ENCODE assay signal across 18 cellular contexts in the genomic region with DNA sequence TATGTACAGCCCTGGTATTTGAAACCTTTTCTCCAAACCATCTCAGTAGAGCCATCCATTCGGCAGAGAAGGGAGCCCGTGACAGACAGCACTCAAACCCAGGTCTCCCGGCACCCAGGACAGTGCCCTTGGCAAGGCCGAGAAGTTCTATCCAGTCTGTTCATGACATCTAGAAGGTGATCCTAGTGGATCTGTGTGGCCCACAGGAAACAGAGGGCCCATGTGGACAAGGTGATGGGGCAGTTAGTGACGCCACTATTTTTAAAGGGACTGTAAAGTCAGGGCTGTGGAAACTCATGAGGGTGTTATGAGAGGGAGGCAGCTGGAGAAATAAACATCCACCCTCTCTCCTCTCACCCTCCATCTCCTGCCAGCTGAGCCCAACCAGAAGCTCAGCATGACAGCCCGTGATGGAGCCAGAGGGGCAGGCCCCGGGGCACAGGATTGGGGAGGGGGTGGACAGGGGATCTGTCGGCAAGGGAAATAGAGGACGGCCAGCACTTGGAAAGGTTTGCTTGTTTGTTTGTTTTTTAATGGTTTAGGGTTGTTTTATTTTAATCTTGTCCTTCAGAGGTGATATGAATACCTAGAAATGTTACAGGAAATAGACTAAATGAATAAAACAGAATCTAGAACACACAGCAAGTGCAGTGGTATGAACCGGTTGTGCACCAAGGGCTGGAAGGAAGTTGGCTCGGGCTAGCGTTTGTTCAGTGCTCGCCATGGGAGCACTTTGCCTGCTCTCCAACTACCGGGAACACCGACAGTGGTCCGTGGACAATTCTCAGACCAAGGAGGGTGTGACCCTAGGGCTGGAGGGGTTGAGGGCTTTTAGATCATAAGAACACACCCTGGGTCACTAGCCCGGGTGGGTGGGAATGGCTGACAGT. TPM values are rescaled to one million over a fixed set of nuclear protein-coding genes. Genes with fewer than 3 reads are reported as not detected.
DNase-seq lines count a peak whose midpoint lies in the region; ATAC-seq, FAIRE-seq and TF ChIP-seq lines count a peak whose summit lies in the region.
"Had no signal": no experiment of that assay in that cellular context is flagged by ENCODE, and none has a peak within 500 bp of the region (broad histone marks: within the 10 kb centered on the region; RNA-seq: fewer than 3 reads in every experiment).

No MANE protein-coding gene starts in this region.

- H3K27ac ChIP-seq in HEK293 (ENCODE audit: extremely low read depth, low read depth, low read length) (no peak overlapping the region), right atrium auricular region (peak overlapping the region; percentile 82)
- H3K27ac ChIP-seq: HL-60 had no signal

- ATAC-seq in HG03521 (IDR thresholded peaks at IDR 0.05; ENCODE audit: unreplicated experiment) = no peak
- ATAC-seq in HG02798 (IDR thresholded peaks at IDR 0.05; ENCODE audit: poor library complexity, unreplicated experiment) = no peak
- ATAC-seq: Panc1 had no signal

- no peaks in the 10 kb centered on the region for H3K27me3 Mint-ChIP-seq in dendritic cell treated with granulocyte-macrophage colony-stimulating factor and Interleukin-4, amounts not matched to agents 40 ng/mL and 50 ng/mL, for 4 days

- intact Hi-C loops in dendritic cell treated with granulocyte-macrophage colony-stimulating factor and Interleukin-4, amounts not matched to agents 40 ng/mL and 50 ng/mL, for 4 days (cut with micrococcal nuclease) = no loop called here

- no peak for DNase-seq in right atrium auricular region (ENCODE audit: low spot score)
- peak; percentile 20 for DNase-seq in retina
- DNase-seq in GM12892 (ENCODE audit: insufficient read length) = no peak
- DNase-seq: AML-193, DMS79, H7, NCI-H1105 treated with DMSO at 0.1 percent for 48 hours, NCI-H1694 treated with DMSO at 0.1 percent for 48 hours, NCI-H2107, NCI-H226, NCI-H524 treated with DMSO at 0.1 percent for 48 hours had no signal

- H3K36me3 Mint-ChIP-seq in dendritic cell treated with granulocyte-macrophage colony-stimulating factor and Interleukin-4, amounts not matched to agents 40 ng/mL and 50 ng/mL, for 4 days (ENCODE audit: low read depth) = no peaks in the 10 kb centered on the region

- no peak overlapping the region for H3K4me3 Mint-ChIP-seq in dendritic cell treated with granulocyte-macrophage colony-stimulating factor and Interleukin-4, amounts not matched to agents 40 ng/mL and 50 ng/mL, for 4 days

- no peaks in the 10 kb centered on the region for H3K27me3 ChIP-seq in right atrium auricular region

- peak overlapping the region; percentile 14 for H3K27ac Mint-ChIP-seq in dendritic cell treated with granulocyte-macrophage colony-stimulating factor and Interleukin-4, amounts not matched to agents 40 ng/mL and 50 ng/mL, for 4 days

- peaks cover 2% of the 10 kb centered on the region for H3K9me3 Mint-ChIP-seq in dendritic cell treated with granulocyte-macrophage colony-stimulating factor and Interleukin-4, amounts not matched to agents 40 ng/mL and 50 ng/mL, for 4 days

- H3K9me3 ChIP-seq in HEK293 (ENCODE audit: control insufficient read depth, insufficient read depth, low read depth, low read length) (no peaks in the 10 kb centered on the region), right atrium auricular region (no peaks in the 10 kb centered on the region)

- H3K4me1 ChIP-seq in HEK293 (ENCODE audit: control insufficient read depth, insufficient read depth, low read length) (no peaks in the 10 kb centered on the region), right atrium auricular region (peaks cover 0 to 32% of the 10 kb centered on the region in 2 donors)

- TF ChIP-seq POLR2A in GM12892 (IDR thresholded peaks at IDR 0.05; ENCODE audit: low read depth, low read length) = no peak

- no peak for FAIRE-seq in GM12892 (lab: Jason Lieb, UNC)
- FAIRE-seq: HTR-8/SVneo had no signal

- TF ChIP-seq CTCF in HEK293 (tag by site-specific recombination; IDR thresholded peaks at IDR 0.05) = no peak
- no peak for TF ChIP-seq CTCF in right atrium auricular region (IDR thresholded peaks at IDR 0.05)

- H3K4me3 ChIP-seq in HEK293 (ENCODE audit: low read depth, low read length) (no peak overlapping the region), right atrium auricular region (no peak overlapping the region)

- no peaks in the 10 kb centered on the region for H3K4me1 Mint-ChIP-seq in dendritic cell treated with granulocyte-macrophage colony-stimulating factor and Interleukin-4, amounts not matched to agents 40 ng/mL and 50 ng/mL, for 4 days (ENCODE audit: low read depth)

- POLR2A ChIA-PET in HEK293 (lab: Yijun Ruan, JAX) = no interaction called here

- CTCF ChIA-PET in HEK293 (lab: Yijun Ruan, JAX) = interaction anchor here (0.7 kb wide), 1 partner anchor 764 kb away, joined by 4 read pairs; no protein-coding TSS in a partner anchor

- no peaks in the 10 kb centered on the region for H3K36me3 ChIP-seq in HEK293 (ENCODE audit: control insufficient read depth in 2 of 2, insufficient read depth in 1 of 2, low read length in 2 of 2)
- peaks cover 60% of the 10 kb centered on the region for H3K36me3 ChIP-seq in right atrium auricular region

TF ChIP-seq in HEK293, 187 proteins besides CTCF, POLR2A, EP300 and RAD21:
- no peak for TF ChIP-seq ZBTB17 (tag by site-specific recombination; IDR thresholded peaks at IDR 0.05)
- TF ChIP-seq, protein P1, sequence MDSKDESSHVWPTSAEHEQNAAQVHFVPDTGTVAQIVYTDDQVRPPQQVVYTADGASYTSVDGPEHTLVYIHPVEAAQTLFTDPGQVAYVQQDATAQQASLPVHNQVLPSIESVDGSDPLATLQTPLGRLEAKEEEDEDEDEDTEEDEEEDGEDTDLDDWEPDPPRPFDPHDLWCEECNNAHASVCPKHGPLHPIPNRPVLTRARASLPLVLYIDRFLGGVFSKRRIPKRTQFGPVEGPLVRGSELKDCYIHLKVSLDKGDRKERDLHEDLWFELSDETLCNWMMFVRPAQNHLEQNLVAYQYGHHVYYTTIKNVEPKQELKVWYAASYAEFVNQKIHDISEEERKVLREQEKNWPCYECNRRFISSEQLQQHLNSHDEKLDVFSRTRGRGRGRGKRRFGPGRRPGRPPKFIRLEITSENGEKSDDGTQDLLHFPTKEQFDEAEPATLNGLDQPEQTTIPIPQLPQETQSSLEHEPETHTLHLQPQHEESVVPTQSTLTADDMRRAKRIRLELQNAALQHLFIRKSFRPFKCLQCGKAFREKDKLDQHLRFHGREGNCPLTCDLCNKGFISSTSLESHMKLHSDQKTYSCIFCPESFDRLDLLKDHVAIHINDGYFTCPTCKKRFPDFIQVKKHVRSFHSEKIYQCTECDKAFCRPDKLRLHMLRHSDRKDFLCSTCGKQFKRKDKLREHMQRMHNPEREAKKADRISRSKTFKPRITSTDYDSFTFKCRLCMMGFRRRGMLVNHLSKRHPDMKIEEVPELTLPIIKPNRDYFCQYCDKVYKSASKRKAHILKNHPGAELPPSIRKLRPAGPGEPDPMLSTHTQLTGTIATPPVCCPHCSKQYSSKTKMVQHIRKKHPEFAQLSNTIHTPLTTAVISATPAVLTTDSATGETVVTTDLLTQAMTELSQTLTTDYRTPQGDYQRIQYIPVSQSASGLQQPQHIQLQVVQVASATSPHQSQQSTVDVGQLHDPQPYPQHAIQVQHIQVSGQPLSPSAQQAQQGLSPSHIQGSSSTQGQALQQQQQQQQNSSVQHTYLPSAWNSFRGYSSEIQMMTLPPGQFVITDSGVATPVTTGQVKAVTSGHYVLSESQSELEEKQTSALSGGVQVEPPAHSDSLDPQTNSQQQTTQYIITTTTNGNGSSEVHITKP (tag by site-specific recombination; IDR thresholded peaks at IDR 0.05) = 0 out of 2 replicates have a peak, but pooled peaks have one; percentile 28
- peak; percentile 85 for TF ChIP-seq ZNF449 (tag by site-specific recombination; IDR thresholded peaks at IDR 0.05)
TF ChIP-seq in HEK293: peak in this region for 2.

RNA-seq across cellular contexts. Expression of gene MYLK3, which starts 17.1 kb away (rescaled TPM):
- 100 to 1,000 TPM; 275 to 456 TPM for total RNA-seq in right atrium auricular region
- 0.19 TPM for polyA plus RNA-seq in GM12892 (2012; ENCODE audit: missing spikeins)

RNA-seq across cellular contexts. Expression of gene ORC6, which starts 41.6 kb away (rescaled TPM):
- 1 to 10 TPM; 1.8 to 2.6 TPM for total RNA-seq in right atrium auricular region
- 39.8 TPM for polyA plus RNA-seq in GM12892 (2012; ENCODE audit: missing spikeins)

RNA-seq across cellular contexts. Expression of gene VPS35, which starts 42.1 kb away (rescaled TPM):
- total RNA-seq in right atrium auricular region = 10 to 100 TPM; 43.3 to 60.5 TPM
- 47.7 TPM for polyA plus RNA-seq in GM12892 (2012; ENCODE audit: missing spikeins)
